In the genomic region with DNA sequence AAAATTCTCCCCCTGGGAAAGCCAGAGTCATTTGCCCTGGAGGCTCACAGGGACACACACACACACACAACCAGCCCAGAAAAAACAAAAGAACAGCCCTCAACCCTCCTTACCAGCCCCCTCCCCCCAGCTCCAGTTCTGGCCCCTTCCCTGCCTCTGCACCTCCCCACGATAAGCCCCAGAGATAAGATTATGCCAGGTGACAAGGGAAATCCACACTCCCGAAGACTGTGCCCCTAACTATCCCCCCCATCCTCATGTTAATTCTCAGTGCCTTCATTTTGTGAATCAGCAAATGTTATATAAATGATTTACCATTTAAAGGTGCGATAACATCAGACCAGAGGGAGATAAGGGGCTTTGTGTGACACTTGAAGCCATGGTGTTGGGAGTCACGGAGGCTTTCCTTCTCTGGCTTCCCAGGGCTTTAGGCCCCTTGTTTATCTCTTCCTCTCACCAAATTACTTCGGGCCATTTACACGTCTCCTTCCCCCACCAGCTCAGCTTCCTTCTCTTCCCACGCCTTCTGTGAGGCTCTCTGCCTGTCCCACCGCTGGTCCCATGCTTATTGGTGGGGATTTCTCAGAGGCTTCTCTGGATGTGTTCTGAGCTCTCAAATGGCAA, we compare ENCODE assay signal across 1 cellular context.
TF ChIP-seq lines count a peak whose summit lies in the region.

No MANE protein-coding gene starts in this region.

TF ChIP-seq in HEK293, 187 proteins besides CTCF, POLR2A, EP300 and RAD21 (continued from another document and continues in another):
- TF ChIP-seq ZSCAN16 (tag by site-specific recombination; IDR thresholded peaks at IDR 0.05) (0 out of 2 replicates have a peak, but pooled peaks have one; percentile 49), AEBP2 (tag by site-specific recombination; IDR thresholded peaks at IDR 0.05; ENCODE audit: borderline replicate concordance) (no peak), RBAK (tag by site-specific recombination; IDR thresholded peaks at IDR 0.05) (no peak), ZNF600 (tag by site-specific recombination; IDR thresholded peaks at IDR 0.05) (peak; percentile 83), ZNF292 (tag by site-specific recombination; IDR thresholded peaks at IDR 0.05; ENCODE audit: borderline replicate concordance, low read depth) (no peak), ZNF560 (tag by site-specific recombination; IDR thresholded peaks at IDR 0.05; ENCODE audit: borderline replicate concordance) (no peak), SP2 (tag by site-specific recombination; IDR thresholded peaks at IDR 0.05) (no peak), ZNF155 (tag by site-specific recombination; IDR thresholded peaks at IDR 0.05) (no peak), ZBTB17 (tag by site-specific recombination; IDR thresholded peaks at IDR 0.05) (no peak; the same call in 1 of the 2 replicates), PRDM4 (tag by site-specific recombination; IDR thresholded peaks at IDR 0.05) (no peak), ZNF416 (tag by site-specific recombination; IDR thresholded peaks at IDR 0.05) (no peak), ZNF707 (tag by site-specific recombination; IDR thresholded peaks at IDR 0.05) (no peak), MYNN (tag by site-specific recombination; IDR thresholded peaks at IDR 0.05; ENCODE audit: borderline replicate concordance) (no peak), ZNF626 (tag by site-specific recombination; IDR thresholded peaks at IDR 0.05) (no peak), ZNF585B (tag by site-specific recombination; IDR thresholded peaks at IDR 0.05) (no peak), ZNF221 (tag by site-specific recombination; IDR thresholded peaks at IDR 0.05; ENCODE audit: borderline replicate concordance) (no peak), MEIS1 (CRISPR knock-in tag; IDR thresholded peaks at IDR 0.05; ENCODE audit: borderline replicate concordance) (no peak), IKZF3 (tag by site-specific recombination; IDR thresholded peaks at IDR 0.05) (peak; percentile 80), ZNF837 (tag by site-specific recombination; IDR thresholded peaks at IDR 0.05) (no peak), ZNF677 (tag by site-specific recombination; IDR thresholded peaks at IDR 0.05) (no peak), TSHZ1 (tag by site-specific recombination; IDR thresholded peaks at IDR 0.05; ENCODE audit: borderline replicate concordance) (no peak), ZNF558 (tag by site-specific recombination; IDR thresholded peaks at IDR 0.05) (no peak), ZNF473 (tag by site-specific recombination; IDR thresholded peaks at IDR 0.05) (no peak), ZSCAN30 (tag by site-specific recombination; IDR thresholded peaks at IDR 0.05) (peak; percentile 54; the same call in 1 of the 2 replicates), ZFP69B (tag by site-specific recombination; IDR thresholded peaks at IDR 0.05) (peak; percentile 77), KLF1 (tag by site-specific recombination; IDR thresholded peaks at IDR 0.05) (no peak), ZNF184 (tag by site-specific recombination; IDR thresholded peaks at IDR 0.05) (no peak), ZNF169 (tag by site-specific recombination; IDR thresholded peaks at IDR 0.05) (no peak), GLIS1 (tag by site-specific recombination; IDR thresholded peaks at IDR 0.05) (peak; percentile 26), KLF7 (tag by site-specific recombination; IDR thresholded peaks at IDR 0.05; ENCODE audit: borderline replicate concordance) (peak; percentile 32; the same call in 1 of the 2 replicates), PRDM2 (tag by site-specific recombination; IDR thresholded peaks at IDR 0.05; ENCODE audit: borderline replicate concordance) (no peak), ZNF341 (tag by site-specific recombination; IDR thresholded peaks at IDR 0.05; ENCODE audit: low read depth) (peak; percentile 99), ZNF777 (tag by site-specific recombination; IDR thresholded peaks at IDR 0.05; ENCODE audit: borderline replicate concordance) (no peak), ZNF132 (tag by site-specific recombination; IDR thresholded peaks at IDR 0.05; ENCODE audit: borderline replicate concordance) (no peak), ZNF10 (tag by site-specific recombination; IDR thresholded peaks at IDR 0.05) (no peak), ZNF747 (tag by site-specific recombination; IDR thresholded peaks at IDR 0.05) (no peak)
- TF ChIP-seq, protein P1, sequence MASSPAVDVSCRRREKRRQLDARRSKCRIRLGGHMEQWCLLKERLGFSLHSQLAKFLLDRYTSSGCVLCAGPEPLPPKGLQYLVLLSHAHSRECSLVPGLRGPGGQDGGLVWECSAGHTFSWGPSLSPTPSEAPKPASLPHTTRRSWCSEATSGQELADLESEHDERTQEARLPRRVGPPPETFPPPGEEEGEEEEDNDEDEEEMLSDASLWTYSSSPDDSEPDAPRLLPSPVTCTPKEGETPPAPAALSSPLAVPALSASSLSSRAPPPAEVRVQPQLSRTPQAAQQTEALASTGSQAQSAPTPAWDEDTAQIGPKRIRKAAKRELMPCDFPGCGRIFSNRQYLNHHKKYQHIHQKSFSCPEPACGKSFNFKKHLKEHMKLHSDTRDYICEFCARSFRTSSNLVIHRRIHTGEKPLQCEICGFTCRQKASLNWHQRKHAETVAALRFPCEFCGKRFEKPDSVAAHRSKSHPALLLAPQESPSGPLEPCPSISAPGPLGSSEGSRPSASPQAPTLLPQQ (tag by site-specific recombination; IDR thresholded peaks at IDR 0.05), result peak; percentile 91
- TF ChIP-seq, protein P2, sequence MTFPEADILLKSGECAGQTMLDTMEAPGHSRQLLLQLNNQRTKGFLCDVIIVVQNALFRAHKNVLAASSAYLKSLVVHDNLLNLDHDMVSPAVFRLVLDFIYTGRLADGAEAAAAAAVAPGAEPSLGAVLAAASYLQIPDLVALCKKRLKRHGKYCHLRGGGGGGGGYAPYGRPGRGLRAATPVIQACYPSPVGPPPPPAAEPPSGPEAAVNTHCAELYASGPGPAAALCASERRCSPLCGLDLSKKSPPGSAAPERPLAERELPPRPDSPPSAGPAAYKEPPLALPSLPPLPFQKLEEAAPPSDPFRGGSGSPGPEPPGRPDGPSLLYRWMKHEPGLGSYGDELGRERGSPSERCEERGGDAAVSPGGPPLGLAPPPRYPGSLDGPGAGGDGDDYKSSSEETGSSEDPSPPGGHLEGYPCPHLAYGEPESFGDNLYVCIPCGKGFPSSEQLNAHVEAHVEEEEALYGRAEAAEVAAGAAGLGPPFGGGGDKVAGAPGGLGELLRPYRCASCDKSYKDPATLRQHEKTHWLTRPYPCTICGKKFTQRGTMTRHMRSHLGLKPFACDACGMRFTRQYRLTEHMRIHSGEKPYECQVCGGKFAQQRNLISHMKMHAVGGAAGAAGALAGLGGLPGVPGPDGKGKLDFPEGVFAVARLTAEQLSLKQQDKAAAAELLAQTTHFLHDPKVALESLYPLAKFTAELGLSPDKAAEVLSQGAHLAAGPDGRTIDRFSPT (tag by site-specific recombination; IDR thresholded peaks at IDR 0.05), result no peak
- TF ChIP-seq, protein P3, sequence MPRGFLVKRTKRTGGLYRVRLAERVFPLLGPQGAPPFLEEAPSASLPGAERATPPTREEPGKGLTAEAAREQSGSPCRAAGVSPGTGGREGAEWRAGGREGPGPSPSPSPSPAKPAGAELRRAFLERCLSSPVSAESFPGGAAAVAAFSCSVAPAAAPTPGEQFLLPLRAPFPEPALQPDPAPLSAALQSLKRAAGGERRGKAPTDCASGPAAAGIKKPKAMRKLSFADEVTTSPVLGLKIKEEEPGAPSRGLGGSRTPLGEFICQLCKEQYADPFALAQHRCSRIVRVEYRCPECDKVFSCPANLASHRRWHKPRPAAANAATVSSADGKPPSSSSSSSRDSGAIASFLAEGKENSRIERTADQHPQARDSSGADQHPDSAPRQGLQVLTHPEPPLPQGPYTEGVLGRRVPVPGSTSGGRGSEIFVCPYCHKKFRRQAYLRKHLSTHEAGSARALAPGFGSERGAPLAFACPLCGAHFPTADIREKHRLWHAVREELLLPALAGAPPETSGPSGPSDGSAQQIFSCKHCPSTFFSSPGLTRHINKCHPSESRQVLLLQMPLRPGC (tag by site-specific recombination; IDR thresholded peaks at IDR 0.05), result 0 out of 2 replicates have a peak, but pooled peaks have one; percentile 57
